ENCODE assay signal across 1 cellular context in the genomic region with DNA sequence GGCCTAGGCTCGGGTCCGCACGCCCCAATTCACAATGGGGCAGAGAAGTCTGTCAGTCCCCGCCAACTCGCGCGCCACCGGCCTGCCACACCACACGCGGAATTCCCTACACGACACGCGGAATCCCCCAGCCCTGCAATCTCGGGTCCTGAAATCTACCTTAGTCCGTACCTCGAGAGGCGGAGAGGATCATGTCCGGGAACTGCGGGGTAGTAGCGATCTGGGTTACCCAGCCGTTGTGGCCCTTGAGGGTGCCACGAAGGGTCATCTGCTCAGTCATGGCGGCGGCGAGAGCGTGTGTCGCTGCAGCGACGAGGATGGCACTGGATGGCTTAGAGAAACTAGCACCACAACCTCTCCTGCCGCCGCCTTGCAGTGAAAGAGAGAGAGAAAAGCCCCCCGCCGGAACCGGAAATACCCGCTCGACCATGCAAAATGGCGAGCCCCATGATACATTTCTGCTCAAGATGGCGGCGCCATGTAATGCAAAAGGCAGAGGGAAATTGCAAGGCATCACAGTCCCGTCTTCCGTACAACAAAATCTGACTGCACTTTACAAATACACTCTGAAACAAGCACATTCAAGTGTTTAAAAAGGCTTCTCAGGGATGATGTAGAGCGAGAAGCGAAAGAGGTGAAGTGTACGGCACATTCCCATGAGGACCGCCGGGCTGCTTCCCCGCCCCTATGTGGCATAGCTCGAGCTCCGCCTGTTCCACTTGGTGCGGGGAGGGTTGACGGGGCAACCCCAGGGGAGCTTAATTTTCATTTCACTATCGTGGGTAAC.
TF ChIP-seq lines count a peak whose summit lies in the region.

Gene RACK1, minus strand, starts transcription at position 386 of the 787 bp plus-strand sequence. Its CDS starts 106 bp downstream, at position 280.

TF ChIP-seq in HepG2, 621 proteins besides CTCF, POLR2A, EP300 and RAD21 (continued from another document and continues in another):
- TF ChIP-seq, protein P1, sequence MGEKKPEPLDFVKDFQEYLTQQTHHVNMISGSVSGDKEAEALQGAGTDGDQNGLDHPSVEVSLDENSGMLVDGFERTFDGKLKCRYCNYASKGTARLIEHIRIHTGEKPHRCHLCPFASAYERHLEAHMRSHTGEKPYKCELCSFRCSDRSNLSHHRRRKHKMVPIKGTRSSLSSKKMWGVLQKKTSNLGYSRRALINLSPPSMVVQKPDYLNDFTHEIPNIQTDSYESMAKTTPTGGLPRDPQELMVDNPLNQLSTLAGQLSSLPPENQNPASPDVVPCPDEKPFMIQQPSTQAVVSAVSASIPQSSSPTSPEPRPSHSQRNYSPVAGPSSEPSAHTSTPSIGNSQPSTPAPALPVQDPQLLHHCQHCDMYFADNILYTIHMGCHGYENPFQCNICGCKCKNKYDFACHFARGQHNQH (CRISPR knock-in tag; IDR thresholded peaks at IDR 0.05) = peak; percentile 46; the same call in 1 of the 2 replicates
- TF ChIP-seq ELF1 (CRISPR knock-in tag; IDR thresholded peaks at IDR 0.05) (peak; percentile 65), MAFK (conservative IDR thresholded peaks at IDR 0.05 in 1 of 2, IDR thresholded peaks at IDR 0.05 in 1 of 2; ENCODE audit: low read length in 2 of 2) (no peak), ZBTB25 (CRISPR knock-in tag; IDR thresholded peaks at IDR 0.05) (peak; percentile 32), RXRB (CRISPR knock-in tag; IDR thresholded peaks at IDR 0.05; ENCODE audit: borderline replicate concordance) (peak; percentile 28; the same call in 1 of the 2 replicates), ZNF33A (CRISPR knock-in tag; IDR thresholded peaks at IDR 0.05; ENCODE audit: borderline replicate concordance) (no peak), TOPORS (CRISPR knock-in tag; IDR thresholded peaks at IDR 0.05) (peak; percentile 45; the same call in 1 of the 2 replicates), POGZ (CRISPR knock-in tag; IDR thresholded peaks at IDR 0.05) (no peak; the same call in 1 of the 2 replicates), NCOA5 (CRISPR knock-in tag; IDR thresholded peaks at IDR 0.05) (no peak), GTF3A (CRISPR knock-in tag; conservative IDR thresholded peaks at IDR 0.05) (no peak), ZFX (CRISPR knock-in tag; IDR thresholded peaks at IDR 0.05; ENCODE audit: low read depth) (peak; percentile 94), BORCS8-MEF2B (CRISPR knock-in tag; IDR thresholded peaks at IDR 0.05) (peak; percentile 83; the same call in 1 of the 2 replicates), NCOA1 (CRISPR knock-in tag; IDR thresholded peaks at IDR 0.05) (0 out of 2 replicates have a peak, but pooled peaks have one; percentile 28), ZNF850 (CRISPR knock-in tag; conservative IDR thresholded peaks at IDR 0.05) (no peak), ZFP82 (CRISPR knock-in tag; IDR thresholded peaks at IDR 0.05; ENCODE audit: borderline replicate concordance) (no peak), ZNF563 (CRISPR knock-in tag; IDR thresholded peaks at IDR 0.05) (peak; percentile 79), MAFF (IDR thresholded peaks at IDR 0.05; ENCODE audit: low read depth, low read length) (no peak), PHF21A (CRISPR knock-in tag; IDR thresholded peaks at IDR 0.05) (no peak), ZSCAN29 (CRISPR knock-in tag; conservative IDR thresholded peaks at IDR 0.05) (no peak), SOX6 (IDR thresholded peaks at IDR 0.05) (no peak), SOX6 (CRISPR knock-in tag; IDR thresholded peaks at IDR 0.05) (0 out of 2 replicates have a peak, but pooled peaks have one; percentile 20), ZNF790 (CRISPR knock-in tag; IDR thresholded peaks at IDR 0.05; ENCODE audit: borderline replicate concordance) (no peak), NPAS2 (CRISPR knock-in tag; IDR thresholded peaks at IDR 0.05; ENCODE audit: borderline replicate concordance) (no peak), ARNT2 (CRISPR knock-in tag; IDR thresholded peaks at IDR 0.05; ENCODE audit: low read depth) (peak; percentile 71), ZNF816 (CRISPR knock-in tag; IDR thresholded peaks at IDR 0.05; ENCODE audit: borderline replicate concordance) (no peak; the same call in 1 of the 2 replicates), HNRNPH1 (optimal IDR thresholded peaks at IDR 0.05; ENCODE audit: low read depth, low read length) (no peak), KDM2A (CRISPR knock-in tag; IDR thresholded peaks at IDR 0.05; ENCODE audit: borderline replicate concordance, low read depth) (peak; percentile 73; the same call in 1 of the 2 replicates), DPF2 (CRISPR knock-in tag; IDR thresholded peaks at IDR 0.05; ENCODE audit: borderline replicate concordance, low read depth) (no peak), SIX1 (CRISPR knock-in tag; IDR thresholded peaks at IDR 0.05; ENCODE audit: borderline replicate concordance) (peak; percentile 29; the same call in 1 of the 2 replicates), TOE1 (CRISPR knock-in tag; IDR thresholded peaks at IDR 0.05) (no peak), ZNF232 (CRISPR knock-in tag; IDR thresholded peaks at IDR 0.05; ENCODE audit: borderline replicate concordance) (0 out of 2 replicates have a peak, but pooled peaks have one; percentile 12), ZNF34 (CRISPR knock-in tag; IDR thresholded peaks at IDR 0.05; ENCODE audit: borderline replicate concordance) (no peak), MBNL3 (CRISPR knock-in tag; conservative IDR thresholded peaks at IDR 0.05) (no peak), MYNN (CRISPR knock-in tag; IDR thresholded peaks at IDR 0.05; ENCODE audit: low read depth) (no peak), NFRKB (IDR thresholded peaks at IDR 0.05) (peak; percentile 72), NAIF1 (CRISPR knock-in tag; IDR thresholded peaks at IDR 0.05; ENCODE audit: borderline replicate concordance) (no peak; the same call in 1 of the 2 replicates), ZNF207 (IDR thresholded peaks at IDR 0.05; ENCODE audit: borderline replicate concordance) (no peak), ZNF124 (CRISPR knock-in tag; IDR thresholded peaks at IDR 0.05) (0 out of 2 replicates have a peak, but pooled peaks have one; percentile 22), KAT8 (CRISPR knock-in tag; IDR thresholded peaks at IDR 0.05) (peak; percentile 87), CHD2 (IDR thresholded peaks at IDR 0.05; ENCODE audit: low read depth, low read length) (no peak), SOX13 (IDR thresholded peaks at IDR 0.05) (0 out of 2 replicates have a peak, but pooled peaks have one; percentile 16), SOX13 (CRISPR knock-in tag; conservative IDR thresholded peaks at IDR 0.05 in 1 of 2, IDR thresholded peaks at IDR 0.05 in 1 of 2) (no peak), HIVEP1 (CRISPR knock-in tag; IDR thresholded peaks at IDR 0.05) (peak; percentile 25; the same call in 1 of the 2 replicates), SNAPC2 (CRISPR knock-in tag; IDR thresholded peaks at IDR 0.05) (0 out of 2 replicates have a peak, but pooled peaks have one; percentile 52), GFI1 (CRISPR knock-in tag; IDR thresholded peaks at IDR 0.05; ENCODE audit: borderline replicate concordance) (peak; percentile 63; the same call in 1 of the 2 replicates), FOSL2 (CRISPR knock-in tag; IDR thresholded peaks at IDR 0.05) (peak; percentile 19), ZNF607 (CRISPR knock-in tag; IDR thresholded peaks at IDR 0.05; ENCODE audit: borderline replicate concordance) (peak; percentile 88; the same call in 1 of the 2 replicates), ZNF414 (CRISPR knock-in tag; IDR thresholded peaks at IDR 0.05) (no peak), ZNF263 (CRISPR knock-in tag; IDR thresholded peaks at IDR 0.05) (no peak; the same call in 1 of the 2 replicates), TRIM24 (CRISPR knock-in tag; IDR thresholded peaks at IDR 0.05) (no peak), FOXK2 (IDR thresholded peaks at IDR 0.05) (no peak), KDM1A (CRISPR knock-in tag; IDR thresholded peaks at IDR 0.05) (0 out of 2 replicates have a peak, but pooled peaks have one; percentile 10), ZNF24 (IDR thresholded peaks at IDR 0.05) (no peak), CREBL2 (CRISPR knock-in tag; IDR thresholded peaks at IDR 0.05; ENCODE audit: borderline replicate concordance) (no peak), PTBP1 (IDR thresholded peaks at IDR 0.05; ENCODE audit: low read depth, low read length, poor library complexity, severe bottlenecking) (no peak), NFKBIZ (CRISPR knock-in tag; IDR thresholded peaks at IDR 0.05) (no peak; the same call in 1 of the 2 replicates), REXO4 (CRISPR knock-in tag; IDR thresholded peaks at IDR 0.05; ENCODE audit: borderline replicate concordance) (no peak), HDAC2 (CRISPR knock-in tag; IDR thresholded peaks at IDR 0.05) (no peak), ZSCAN12 (CRISPR knock-in tag; IDR thresholded peaks at IDR 0.05) (0 out of 2 replicates have a peak, but pooled peaks have one; percentile 6), SP4 (CRISPR knock-in tag; IDR thresholded peaks at IDR 0.05) (no peak; the same call in 1 of the 2 replicates), ZSCAN21 (CRISPR knock-in tag; IDR thresholded peaks at IDR 0.05; ENCODE audit: borderline replicate concordance) (peak; percentile 63; the same call in 1 of the 2 replicates)
- TF ChIP-seq, protein P2, sequence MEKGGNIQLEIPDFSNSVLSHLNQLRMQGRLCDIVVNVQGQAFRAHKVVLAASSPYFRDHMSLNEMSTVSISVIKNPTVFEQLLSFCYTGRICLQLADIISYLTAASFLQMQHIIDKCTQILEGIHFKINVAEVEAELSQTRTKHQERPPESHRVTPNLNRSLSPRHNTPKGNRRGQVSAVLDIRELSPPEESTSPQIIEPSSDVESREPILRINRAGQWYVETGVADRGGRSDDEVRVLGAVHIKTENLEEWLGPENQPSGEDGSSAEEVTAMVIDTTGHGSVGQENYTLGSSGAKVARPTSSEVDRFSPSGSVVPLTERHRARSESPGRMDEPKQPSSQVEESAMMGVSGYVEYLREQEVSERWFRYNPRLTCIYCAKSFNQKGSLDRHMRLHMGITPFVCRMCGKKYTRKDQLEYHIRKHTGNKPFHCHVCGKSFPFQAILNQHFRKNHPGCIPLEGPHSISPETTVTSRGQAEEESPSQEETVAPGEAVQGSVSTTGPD (CRISPR knock-in tag; IDR thresholded peaks at IDR 0.05) = no peak
- TF ChIP-seq, protein P3, sequence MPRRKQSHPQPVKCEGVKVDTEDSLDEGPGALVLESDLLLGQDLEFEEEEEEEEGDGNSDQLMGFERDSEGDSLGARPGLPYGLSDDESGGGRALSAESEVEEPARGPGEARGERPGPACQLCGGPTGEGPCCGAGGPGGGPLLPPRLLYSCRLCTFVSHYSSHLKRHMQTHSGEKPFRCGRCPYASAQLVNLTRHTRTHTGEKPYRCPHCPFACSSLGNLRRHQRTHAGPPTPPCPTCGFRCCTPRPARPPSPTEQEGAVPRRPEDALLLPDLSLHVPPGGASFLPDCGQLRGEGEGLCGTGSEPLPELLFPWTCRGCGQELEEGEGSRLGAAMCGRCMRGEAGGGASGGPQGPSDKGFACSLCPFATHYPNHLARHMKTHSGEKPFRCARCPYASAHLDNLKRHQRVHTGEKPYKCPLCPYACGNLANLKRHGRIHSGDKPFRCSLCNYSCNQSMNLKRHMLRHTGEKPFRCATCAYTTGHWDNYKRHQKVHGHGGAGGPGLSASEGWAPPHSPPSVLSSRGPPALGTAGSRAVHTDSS (CRISPR knock-in tag; conservative IDR thresholded peaks at IDR 0.05) = no peak
- TF ChIP-seq, protein P4, sequence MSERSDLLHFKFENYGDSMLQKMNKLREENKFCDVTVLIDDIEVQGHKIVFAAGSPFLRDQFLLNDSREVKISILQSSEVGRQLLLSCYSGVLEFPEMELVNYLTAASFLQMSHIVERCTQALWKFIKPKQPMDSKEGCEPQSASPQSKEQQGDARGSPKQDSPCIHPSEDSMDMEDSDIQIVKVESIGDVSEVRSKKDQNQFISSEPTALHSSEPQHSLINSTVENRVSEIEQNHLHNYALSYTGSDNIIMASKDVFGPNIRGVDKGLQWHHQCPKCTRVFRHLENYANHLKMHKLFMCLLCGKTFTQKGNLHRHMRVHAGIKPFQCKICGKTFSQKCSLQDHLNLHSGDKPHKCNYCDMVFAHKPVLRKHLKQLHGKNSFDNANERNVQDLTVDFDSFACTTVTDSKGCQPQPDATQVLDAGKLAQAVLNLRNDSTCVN (CRISPR knock-in tag; IDR thresholded peaks at IDR 0.05; ENCODE audit: borderline replicate concordance) = no peak; the same call in 1 of the 2 replicates
- TF ChIP-seq, protein P5, sequence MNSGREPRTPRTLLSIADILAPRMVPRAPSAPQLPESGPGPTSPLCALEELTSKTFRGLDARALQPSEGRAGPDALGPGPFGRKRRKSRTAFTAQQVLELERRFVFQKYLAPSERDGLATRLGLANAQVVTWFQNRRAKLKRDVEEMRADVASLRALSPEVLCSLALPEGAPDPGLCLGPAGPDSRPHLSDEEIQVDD (CRISPR knock-in tag; IDR thresholded peaks at IDR 0.05; ENCODE audit: borderline replicate concordance) = peak; percentile 45; the same call in 1 of the 2 replicates
- TF ChIP-seq, protein P6, sequence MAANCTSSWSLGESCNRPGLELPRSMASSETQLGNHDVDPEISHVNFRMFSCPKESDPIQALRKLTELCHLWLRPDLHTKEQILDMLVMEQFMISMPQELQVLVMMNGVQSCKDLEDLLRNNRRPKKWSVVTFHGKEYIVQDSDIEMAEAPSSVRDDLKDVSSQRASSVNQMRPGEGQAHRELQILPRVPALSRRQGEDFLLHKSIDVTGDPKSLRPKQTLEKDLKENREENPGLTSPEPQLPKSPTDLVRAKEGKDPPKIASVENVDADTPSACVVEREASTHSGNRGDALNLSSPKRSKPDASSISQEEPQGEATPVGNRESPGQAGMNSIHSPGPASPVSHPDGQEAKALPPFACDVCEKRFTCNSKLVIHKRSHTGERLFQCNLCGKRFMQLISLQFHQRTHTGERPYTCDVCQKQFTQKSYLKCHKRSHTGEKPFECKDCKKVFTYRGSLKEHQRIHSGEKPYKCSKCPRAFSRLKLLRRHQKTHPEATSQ (CRISPR knock-in tag; IDR thresholded peaks at IDR 0.05; ENCODE audit: borderline replicate concordance) = no peak; the same call in 1 of the 2 replicates
